Comparison of ENCODE assay signal across 27 cellular contexts in genomic region chr15:74838746-74839525, GRCh38. TPM values are rescaled to one million over a fixed set of nuclear protein-coding genes. Genes with fewer than 3 reads are reported as not detected.
"Had no signal": no experiment of that assay in that cellular context is flagged by ENCODE, and none has a peak within 500 bp of the region (broad histone marks: within the 10 kb centered on the region; RNA-seq: fewer than 3 reads in every experiment).

No MANE protein-coding gene starts in this region.

- H3K27me3 Mint-ChIP-seq: activated naive CD8-positive, alpha-beta T cell treated with anti-CD3 and anti-CD28 coated beads, Interleukin-2, amount 10 ng/mL, durations not matched to agents 7 days and 5 days had no signal

- H3K4me3 Mint-ChIP-seq: activated CD8-positive, alpha-beta T cell treated with anti-CD3 and anti-CD28 coated beads, Interleukin-2, amount 10 ng/mL, durations not matched to agents 7 days and 5 days; activated naive CD8-positive, alpha-beta T cell treated with anti-CD3 and anti-CD28 coated beads, Interleukin-2, amount 10 ng/mL, durations not matched to agents 7 days and 5 days; T-helper 1 cell treated with Interleukin-12 subunit alpha and Interleukin-12 subunit beta and Interleukin-4 antibody, amounts not matched to agents 30 μg/mL and 1 μg/mL, for 36 hours had no signal

- ATAC-seq: activated CD8-positive, alpha-beta T cell treated with anti-CD3 and anti-CD28 coated beads, Interleukin-2, amount 10 ng/mL, durations not matched to agents 7 days and 5 days had no signal

- H3K9me3 Mint-ChIP-seq: activated naive CD8-positive, alpha-beta T cell treated with anti-CD3 and anti-CD28 coated beads, Interleukin-2, amount 10 ng/mL, durations not matched to agents 7 days and 5 days; T-helper 1 cell treated with Interleukin-12 subunit alpha and Interleukin-12 subunit beta and Interleukin-4 antibody, amounts not matched to agents 30 μg/mL and 1 μg/mL, for 36 hours had no signal

- H3K9me3 ChIP-seq: adrenal gland, breast epithelium, Peyer's patch had no signal

- DNase-seq: activated CD4-positive, alpha-beta T cell treated with anti-CD3 and anti-CD28 coated beads for 4 hours; activated CD4-positive, alpha-beta T cell treated with anti-CD3 and anti-CD28 coated beads, Interleukin-2, amount 50 U/mL, for 4 hours; activated CD8-positive, alpha-beta memory T cell treated with anti-CD3 and anti-CD28 coated beads, Interleukin-2, amount 50 U/mL, for 48 hours; activated CD8-positive, alpha-beta T cell treated with anti-CD3 and anti-CD28 coated beads, Interleukin-2, amount 10 ng/mL, durations not matched to agents 7 days and 5 days; activated naive CD4-positive, alpha-beta T cell treated with anti-CD3 and anti-CD28 coated beads, Interleukin-2, amount 50 U/mL, for 16 hours; activated naive CD8-positive, alpha-beta T cell treated with anti-CD3 and anti-CD28 coated beads, Interleukin-2, amount 10 ng/mL, durations not matched to agents 7 days and 5 days; activated T-cell treated with anti-CD3 and anti-CD28 coated beads, Interleukin-2, amount 50 U/mL, for 1 hour; adrenal gland; anterior cingulate cortex; Kasumi-1; NCI-H1092 treated with DMSO at 0.1 percent for 48 hours; NCI-H1417 treated with DMSO at 0.1 percent for 48 hours; NCI-H1694; NCI-H2029; NCI-H2107; NCI-H2171 treated with DMSO at 0.1 percent for 48 hours; NCI-H226; NCI-H526; NCI-H774; NK-92 treated with Interleukin-12 subunit alpha and Interleukin-12 subunit beta, amount 100 ng/mL, for 24 hours; Peyer's patch; SHP77 treated with DMSO at 0.1 percent for 48 hours; T1000 had no signal

- H3K27me3 ChIP-seq: adrenal gland, breast epithelium, Peyer's patch had no signal

- H3K4me3 ChIP-seq: adrenal gland, breast epithelium, Peyer's patch had no signal

- H3K36me3 Mint-ChIP-seq: activated naive CD8-positive, alpha-beta T cell treated with anti-CD3 and anti-CD28 coated beads, Interleukin-2, amount 10 ng/mL, durations not matched to agents 7 days and 5 days had no signal

- H3K27ac ChIP-seq: adrenal gland, breast epithelium, Peyer's patch had no signal

- H3K36me3 ChIP-seq: breast epithelium had no signal

- H3K27ac Mint-ChIP-seq: activated CD8-positive, alpha-beta T cell treated with anti-CD3 and anti-CD28 coated beads, Interleukin-2, amount 10 ng/mL, durations not matched to agents 7 days and 5 days; activated naive CD8-positive, alpha-beta T cell treated with anti-CD3 and anti-CD28 coated beads, Interleukin-2, amount 10 ng/mL, durations not matched to agents 7 days and 5 days; T-helper 1 cell treated with Interleukin-12 subunit alpha and Interleukin-12 subunit beta and Interleukin-4 antibody, amounts not matched to agents 30 μg/mL and 1 μg/mL, for 36 hours had no signal

RNA-seq across cellular contexts. Expression of gene CPLX3, which starts 12.5 kb away (rescaled TPM):
- total RNA-seq: activated CD8-positive, alpha-beta T cell treated with anti-CD3 and anti-CD28 coated beads, Interleukin-2, amount 10 ng/mL, durations not matched to agents 7 days and 5 days; Peyer's patch; SK-MEL-5 had no signal

RNA-seq across cellular contexts. Expression of gene LMAN1L, which starts 26.3 kb away (rescaled TPM):
- total RNA-seq: NCI-H460, Peyer's patch, SK-MEL-5 had no signal
